ENCODE assay signal across 20 cellular contexts in the genomic region with DNA sequence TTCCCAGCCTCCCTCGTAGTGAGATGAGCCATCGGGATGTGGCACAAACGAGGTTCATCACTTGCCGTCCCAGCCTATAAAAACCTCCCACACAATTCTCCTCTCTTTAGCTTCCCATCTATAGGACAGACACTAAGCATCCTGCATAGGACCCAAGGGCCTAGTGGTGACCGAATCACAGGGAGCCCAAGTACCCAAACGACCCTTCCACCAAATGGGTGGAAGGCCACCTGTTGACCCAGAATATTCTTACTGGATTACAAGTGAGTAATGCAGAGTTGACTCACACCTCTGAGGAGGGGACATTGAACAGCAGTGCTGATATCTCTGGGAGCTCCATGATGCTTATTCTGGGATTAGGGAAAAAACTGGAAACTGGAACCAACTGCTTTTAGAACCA.
"Had no signal": no experiment of that assay in that cellular context is flagged by ENCODE, and none has a peak within 500 bp of the region (broad histone marks: within the 10 kb centered on the region; RNA-seq: fewer than 3 reads in every experiment).

No MANE protein-coding gene starts in this region.

- H3K27me3 ChIP-seq: pancreas, right lobe of liver, spleen, uterus had no signal

- DNase-seq: effector memory CD8-positive, alpha-beta T cell; heart right ventricle; hypothalamus; islet precursor cell; left ventricle myocardium superior; mesenchymal stem cell; naive B cell; occipital lobe; pancreas; right lobe of liver; spleen; stimulated activated CD4-positive, alpha-beta T cell treated with anti-CD3 and anti-CD28 coated beads, Interleukin-2, amount 100 ng/mL, for 24 hours; stimulated activated CD4-positive, alpha-beta T cell treated with anti-CD3 and anti-CD28 coated beads, Interleukin-4, amount 100 ng/mL, for 4 hours; stimulated activated naive CD4-positive, alpha-beta T cell; trophoblast cell; uterus had no signal

- FAIRE-seq: frontal cortex, pancreas had no signal

- H3K36me3 ChIP-seq: heart right ventricle, pancreas, right lobe of liver, spleen, uterus had no signal

- H3K4me1 ChIP-seq: pancreas, right lobe of liver, uterus had no signal

- H3K27ac ChIP-seq: heart right ventricle, pancreas, right lobe of liver, spleen, uterus had no signal

- H3K36me3 Mint-ChIP-seq: naive B cell had no signal

- ATAC-seq: effector memory CD8-positive, alpha-beta T cell; heart right ventricle; left ventricle myocardium superior; pancreas; right lobe of liver had no signal

- H3K4me3 ChIP-seq: heart right ventricle, lung, pancreas, right lobe of liver, spleen, uterus had no signal

- H3K9me3 Mint-ChIP-seq: effector memory CD8-positive, alpha-beta T cell; nephron had no signal

- H3K9me3 ChIP-seq: heart right ventricle, pancreas, right lobe of liver, spleen, uterus had no signal

- H3K4me3 Mint-ChIP-seq: effector memory CD8-positive, alpha-beta T cell; naive B cell; nephron had no signal

- H3K27ac Mint-ChIP-seq: effector memory CD8-positive, alpha-beta T cell; naive B cell; nephron; progenitor cell of endocrine pancreas had no signal
